ENCODE assay signal across 25 cellular contexts in the genomic region with DNA sequence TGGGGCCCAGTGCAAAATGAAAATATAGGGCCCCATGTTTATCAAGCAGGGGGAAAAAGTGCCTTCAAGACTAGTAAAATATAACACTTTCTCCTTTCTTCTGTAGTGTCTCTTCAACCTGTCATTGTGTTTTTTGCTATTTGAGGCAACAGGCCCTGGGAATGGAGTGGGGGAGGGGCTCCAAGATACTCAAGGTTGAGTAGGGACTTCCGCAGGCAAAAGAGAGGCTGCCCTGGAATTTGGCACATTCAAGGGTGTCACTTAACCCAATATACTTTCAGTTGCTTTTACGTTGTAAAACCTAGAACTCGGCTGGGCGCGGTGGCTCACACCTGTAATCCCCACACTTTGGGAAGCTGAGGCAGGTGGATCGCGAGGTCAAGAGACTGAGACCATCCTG.
"Had no signal": no experiment of that assay in that cellular context is flagged by ENCODE, and none has a peak within 500 bp of the region (broad histone marks: within the 10 kb centered on the region; RNA-seq: fewer than 3 reads in every experiment).

No MANE protein-coding gene starts in this region.

- H3K27me3 ChIP-seq: gastrocnemius medialis, hepatocyte, ovary, sigmoid colon, testis, transverse colon had no signal

- H3K4me3 ChIP-seq: gastrocnemius medialis, hepatocyte, lower lobe of right lung, ovary, psoas muscle, sigmoid colon, testis, transverse colon had no signal

- H3K9me3 ChIP-seq: ovary, testis had no signal

- DNase-seq: cortex of kidney; foreskin fibroblast; gastrocnemius medialis; immature natural killer cell; islet precursor cell; kidney glomerular epithelial cell; left ventricle myocardium superior; lower lobe of right lung; natural killer cell; occipital lobe; ovary; posterior cingulate gyrus; psoas muscle; right cardiac atrium; sigmoid colon; stimulated activated CD4-positive, alpha-beta T cell treated with anti-CD3 and anti-CD28 coated beads, Interleukin-2, amount 100 ng/mL, for 24 hours; stimulated activated CD4-positive, alpha-beta T cell treated with anti-CD3 and anti-CD28 coated beads, Interleukin-4, amount 100 ng/mL, for 24 hours; stimulated activated naive CD8-positive, alpha-beta T cell treated with anti-CD3 and anti-CD28 coated beads, Interleukin-15, Interleukin-2, amounts not matched to agents 100 U/mL and 50 U/mL, for 24 hours; substantia nigra; testis; transverse colon had no signal

- H3K4me1 ChIP-seq: lower lobe of right lung, testis, transverse colon had no signal

- H3K27ac ChIP-seq: epithelial cell of prostate, gastrocnemius medialis, hepatocyte, lower lobe of right lung, psoas muscle, sigmoid colon, testis, transverse colon had no signal

- H3K36me3 ChIP-seq: gastrocnemius medialis, lower lobe of right lung, ovary, sigmoid colon, transverse colon had no signal

- ATAC-seq: esophagus mucosa; gastrocnemius medialis; left ventricle myocardium superior; lower lobe of right lung; natural killer cell; psoas muscle; stimulated activated effector memory CD8-positive, alpha-beta T cell treated with anti-CD3 and anti-CD28 coated beads, Interleukin-12 subunit alpha, Interleukin-12 subunit beta, amount 100 ng/mL, for 72 hours; stimulated activated naive CD8-positive, alpha-beta T cell treated with anti-CD3 and anti-CD28 coated beads, Interleukin-15, Interleukin-2, amounts not matched to agents 100 U/mL and 50 U/mL, for 24 hours had no signal
